In the genomic region with DNA sequence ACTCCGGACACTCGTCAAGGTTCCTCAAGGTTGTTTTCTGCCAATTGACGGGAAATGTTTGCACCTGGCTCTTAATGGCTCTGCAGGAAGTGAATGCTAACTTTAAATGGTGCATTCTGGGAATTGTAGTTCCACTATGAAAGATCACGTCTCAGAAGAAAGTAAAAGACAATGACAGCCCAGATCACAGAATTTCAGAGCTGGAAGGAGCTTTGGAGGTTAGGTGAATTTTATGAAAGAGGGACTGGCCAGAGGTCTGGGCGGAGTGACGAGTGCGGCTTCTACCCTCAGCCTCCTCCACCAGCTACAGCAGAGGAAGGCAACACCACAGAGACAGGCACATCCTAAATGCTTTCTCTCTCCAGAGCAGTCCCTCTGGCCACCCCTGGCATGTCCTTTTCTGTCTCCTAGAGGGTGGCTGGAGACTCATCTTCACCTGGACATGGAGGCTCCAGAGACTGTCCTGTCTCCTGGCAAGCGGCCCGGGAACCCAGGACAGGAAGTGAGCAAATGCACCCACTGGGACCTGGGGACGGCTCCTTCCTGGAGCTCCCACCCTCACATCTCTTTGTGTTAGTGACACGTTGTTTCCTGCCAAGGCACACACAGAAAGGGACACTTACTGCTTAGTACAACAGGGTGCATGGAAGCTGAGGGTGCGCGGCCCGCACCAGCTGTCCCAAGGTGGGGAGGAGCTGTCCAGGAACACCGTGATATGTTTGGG, we compare ENCODE assay signal across 8 cellular contexts. TPM values are rescaled to one million over a fixed set of nuclear protein-coding genes. Genes with fewer than 3 reads are reported as not detected.
DNase-seq lines count a peak whose midpoint lies in the region; ATAC-seq and TF ChIP-seq lines count a peak whose summit lies in the region.

No MANE protein-coding gene starts in this region.

- CTCF ChIA-PET in HCT116 (lab: Charles Lee), result no interaction called here

- DNase-seq in DMS153 (lab: John Stamatoyannopoulos, UW), result peak; percentile 82
- no peak for DNase-seq in HCT116 (ENCODE audit: low read depth, low spot score)
- peak; percentile 20 for DNase-seq in SK-MEL-5 (ENCODE audit: low read depth, low spot score)
- peak in 1 of 3 experiments; percentile 17 for DNase-seq in effector memory CD8-positive, alpha-beta T cell
- no peak for DNase-seq in MG63
- no peak for DNase-seq in NCI-H2171 treated with DMSO at 0.1 percent for 48 hours (lab: John Stamatoyannopoulos, UW)

- H3K36me3 ChIP-seq in HCT116 (ENCODE audit: control insufficient read depth in 1 of 2, insufficient read depth in 2 of 2, low read length in 2 of 2) (peaks cover 3 to 17% of the 10 kb centered on the region in 2 experiments; a peak in 2 of 4 replicates), parathyroid adenoma (ENCODE audit: control insufficient read depth, insufficient read depth, low read length) (no peaks in the 10 kb centered on the region), MG63 (peaks cover 44% of the 10 kb centered on the region)

- H3K9me3 Mint-ChIP-seq in effector memory CD8-positive, alpha-beta T cell, result no peaks in the 10 kb centered on the region

- peak overlapping the region; percentile 69 to 79 for H3K27ac Mint-ChIP-seq in effector memory CD8-positive, alpha-beta T cell

- POLR2A ChIA-PET in HCT116 (lab: Charles Lee), result no interaction called here

- TF ChIP-seq CTCF in HCT116 (IDR thresholded peaks at IDR 0.05 in 2 of 3, conservative IDR thresholded peaks at IDR 0.05 in 1 of 3; ENCODE audit: borderline replicate concordance in 1 of 3, insufficient read depth in 1 of 3, low read depth in 2 of 3, low read length in 2 of 3) (no peak), parathyroid adenoma (IDR thresholded peaks at IDR 0.05) (no peak)

- peaks cover 19% of the 10 kb centered on the region; the same call in 1 of the 2 replicates for H4K20me1 ChIP-seq in HCT116 (ENCODE audit: insufficient read depth)

- H3K79me2 ChIP-seq in HCT116 (ENCODE audit: insufficient read depth, low read length) (peaks cover 98% of the 10 kb centered on the region), parathyroid adenoma (peaks cover 52% of the 10 kb centered on the region)

- no peak overlapping the region for H3K4me3 ChIP-seq in HCT116 (replicated peaks in 1 of 2; ENCODE audit: low read depth in 1 of 2, low read length in 2 of 2)
- H3K4me3 ChIP-seq in parathyroid adenoma (ENCODE audit: low read depth, low read length), result peak overlapping the region; percentile 91
- no peak overlapping the region for H3K4me3 ChIP-seq in MG63

- H3K27me3 ChIP-seq in HCT116 (ENCODE audit: insufficient read depth, low read length) (no peaks in the 10 kb centered on the region), parathyroid adenoma (ENCODE audit: control insufficient read depth, insufficient read depth, low read length) (no peaks in the 10 kb centered on the region), MG63 (no peaks in the 10 kb centered on the region)

- no peak for TF ChIP-seq RAD21 in HCT116 (IDR thresholded peaks at IDR 0.05; ENCODE audit: low read depth)

- peaks cover 0 to 35% of the 10 kb centered on the region in 2 experiments; a peak in 2 of 4 replicates for H3K4me1 ChIP-seq in HCT116 (ENCODE audit: control insufficient read depth in 1 of 2, insufficient read depth in 2 of 2, low read length in 2 of 2)
- H3K4me1 ChIP-seq in parathyroid adenoma, result peaks cover 13% of the 10 kb centered on the region

- H3K9me2 ChIP-seq in HCT116 (ENCODE audit: insufficient read depth), result no peaks in the 10 kb centered on the region

- no peak for TF ChIP-seq POLR2A in HCT116 (IDR thresholded peaks at IDR 0.05; ENCODE audit: borderline replicate concordance, extremely low read depth, insufficient read depth, insufficient read length)

- ATAC-seq in HCT116 (peak; percentile 48), GM21528 (IDR thresholded peaks at IDR 0.05; ENCODE audit: low FRiP score, unreplicated experiment) (no peak)
- peak; percentile 88 for ATAC-seq in effector memory CD8-positive, alpha-beta T cell (replicated peaks)

- H3K4me2 ChIP-seq in HCT116 (ENCODE audit: low read length) (peak overlapping the region; percentile 15; the same call in 1 of the 2 replicates), parathyroid adenoma (ENCODE audit: low read length) (peak overlapping the region; percentile 81)

- no peak overlapping the region for H2AFZ ChIP-seq in HCT116 (ENCODE audit: low read depth, low read length, poor library complexity, severe bottlenecking)
- H2AFZ ChIP-seq in parathyroid adenoma, result peak overlapping the region; percentile 65

- intact Hi-C loops in HCT116 (cut with micrococcal nuclease), result no loop called here

- peaks cover 3% of the 10 kb centered on the region for H3K36me3 Mint-ChIP-seq in effector memory CD8-positive, alpha-beta T cell (ENCODE audit: insufficient read depth)

- no TSS peak for BruUV-seq in HCT116 (replicated peaks; lab: Mats Ljungman, UMichigan)

- H3K4me1 Mint-ChIP-seq in effector memory CD8-positive, alpha-beta T cell (ENCODE audit: low read depth in 2 of 2), result peaks cover 27 to 32% of the 10 kb centered on the region in 2 donors

- RAD21 ChIA-PET in HCT116 (lab: Charles Lee; ENCODE audit: low non-redundant PET in 1 of 2, low total read pairs in 2 of 2, uncharacterized antibody in 2 of 2, unreplicated experiment in 2 of 2), result no interaction called here

- H3K4me3 Mint-ChIP-seq in effector memory CD8-positive, alpha-beta T cell, result peak overlapping the region; percentile 79 to 84

- H3K9me3 ChIP-seq in HCT116 (ENCODE audit: control insufficient read depth in 1 of 2, insufficient read depth in 1 of 2, low read depth in 1 of 2, low read length in 2 of 2), result no peaks in the 10 kb centered on the region
- H3K9me3 ChIP-seq in parathyroid adenoma (ENCODE audit: control insufficient read depth, low read length), result no peaks in the 10 kb centered on the region
- peaks cover 4% of the 10 kb centered on the region; the same call in 1 of the 2 replicates for H3K9me3 ChIP-seq in MG63

- no peak overlapping the region for H3K9ac ChIP-seq in HCT116 (ENCODE audit: low read length)
- no peak overlapping the region for H3K9ac ChIP-seq in parathyroid adenoma

- H3K27ac ChIP-seq in HCT116 (ENCODE audit: low read depth, low read length) (no peak overlapping the region), parathyroid adenoma (peak overlapping the region; percentile 54)

- no peaks in the 10 kb centered on the region for H3K27me3 Mint-ChIP-seq in effector memory CD8-positive, alpha-beta T cell

- in situ Hi-C loops in SK-MEL-5 (cut with HindIII; ENCODE audit: low pct_unique_long_range_greater_than_20kb, low sequenced_read_pairs), result no loop called here

TF ChIP-seq in HCT116, 20 proteins besides CTCF, POLR2A, EP300 and RAD21:
- TF ChIP-seq EZH2phosphoT487 (IDR thresholded peaks at IDR 0.05; ENCODE audit: borderline replicate concordance) (no peak), YY1 (IDR thresholded peaks at IDR 0.05; ENCODE audit: extremely low read depth, insufficient replicate concordance, low read depth, low read length) (peak; percentile 18)

RNA-seq across cellular contexts. Expression of gene THAP4, which starts 19.4 kb away (rescaled TPM):
- total RNA-seq in HCT116 (2021; ENCODE audit: unreplicated experiment), result 71.2 TPM
- 99.6 and 107 TPM in 2 replicates for polyA plus RNA-seq in HCT116 (2012)
- 35.2 and 39.6 TPM in 2 replicates for total RNA-seq in SK-MEL-5 (2014; rRNA removed; shearing (Covaris generic))
- 50.1 and 62.6 TPM in 2 replicates for polyA plus RNA-seq in SK-MEL-5 (2015; cell fraction: cytosol; rRNA removed)
- polyA plus RNA-seq in SK-MEL-5 (2015; cell fraction: nucleus; rRNA removed), result 15.3 and 20.8 TPM in 2 replicates
- total RNA-seq in MG63 (2014; rRNA removed; shearing (Covaris generic); ENCODE audit: low replicate concordance), result 72.2 and 110 TPM in 2 replicates

RNA-seq across cellular contexts. Expression of gene ATG4B, which starts 19.9 kb away (rescaled TPM):
- 87.4 TPM for total RNA-seq in HCT116 (2021; ENCODE audit: unreplicated experiment)
- 85.0 and 104 TPM in 2 replicates for polyA plus RNA-seq in HCT116 (2012)
- total RNA-seq in SK-MEL-5 (2014; rRNA removed; shearing (Covaris generic)), result 24.1 and 30.3 TPM in 2 replicates
- 45.6 and 59.3 TPM in 2 replicates for polyA plus RNA-seq in SK-MEL-5 (2015; cell fraction: cytosol; rRNA removed)
- 301 and 337 TPM in 2 replicates for polyA plus RNA-seq in SK-MEL-5 (2015; cell fraction: nucleus; rRNA removed)
- total RNA-seq in MG63 (2014; rRNA removed; shearing (Covaris generic); ENCODE audit: low replicate concordance), result 47.9 and 83.9 TPM in 2 replicates

RNA-seq across cellular contexts. Expression of gene BOK, which starts 59.0 kb away (rescaled TPM):
- 41.5 TPM for total RNA-seq in HCT116 (2021; ENCODE audit: unreplicated experiment)
- 22.5 and 24.3 TPM in 2 replicates for polyA plus RNA-seq in HCT116 (2012)
- 9.0 and 10.6 TPM in 2 replicates for total RNA-seq in SK-MEL-5 (2014; rRNA removed; shearing (Covaris generic))
- 27.7 and 27.8 TPM in 2 replicates for polyA plus RNA-seq in SK-MEL-5 (2015; cell fraction: cytosol; rRNA removed)
- polyA plus RNA-seq in SK-MEL-5 (2015; cell fraction: nucleus; rRNA removed), result 20.4 and 23.3 TPM in 2 replicates
- total RNA-seq in MG63 (2014; rRNA removed; shearing (Covaris generic); ENCODE audit: low replicate concordance), result 1.6 and 6.8 TPM in 2 replicates

Comparison
In these comparisons a context has a peak if more than half of its experiments do, and no peak if none do; other contexts are left out.
1. DNase-seq: peak in DMS153 (single experiment) and SK-MEL-5 (single experiment); none in HCT116 (single experiment), MG63 (single experiment) and NCI-H2171 treated with DMSO at 0.1 percent for 48 hours (single experiment).